8 cellular contexts compared by ENCODE assay signal in the genomic region with DNA sequence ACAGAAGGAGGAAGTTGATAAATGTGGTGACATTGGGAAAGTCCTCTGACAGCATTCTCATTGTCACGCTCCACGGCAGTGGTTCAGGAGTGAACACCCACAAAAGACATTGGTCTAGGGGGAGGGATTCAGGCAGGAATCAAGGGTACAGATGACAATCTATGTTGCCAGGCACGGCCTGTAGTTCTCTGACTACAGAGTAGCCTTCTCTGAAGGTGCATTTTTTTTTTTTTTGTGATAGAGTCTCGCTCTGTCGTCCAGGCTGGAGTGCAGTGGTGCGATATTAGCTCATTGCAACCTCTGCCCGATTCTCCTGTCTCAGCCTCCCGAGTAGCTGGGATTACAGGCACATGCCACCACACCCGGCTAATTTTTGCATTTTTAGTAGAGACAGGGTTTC. TPM values are rescaled to one million over a fixed set of nuclear protein-coding genes. Genes with fewer than 3 reads are reported as not detected.
DNase-seq lines count a peak whose midpoint lies in the region; ATAC-seq lines count a peak whose summit lies in the region.

No MANE protein-coding gene starts in this region.

- ATAC-seq in GM19395 (IDR thresholded peaks at IDR 0.05; ENCODE audit: unreplicated experiment) (peak; percentile 73), HG03354 (IDR thresholded peaks at IDR 0.05; ENCODE audit: poor library complexity, severe bottlenecking, unreplicated experiment) (peak; percentile 59), HG03097 (IDR thresholded peaks at IDR 0.05; ENCODE audit: low FRiP score, unreplicated experiment) (no peak)
- ATAC-seq in naive thymus-derived CD4-positive, alpha-beta T cell, result peak; percentile 94

- no peak overlapping the region for H3K4me3 ChIP-seq in CD8-positive, alpha-beta memory T cell (ENCODE audit: low read length)
- no peak overlapping the region for H3K4me3 ChIP-seq in naive thymus-derived CD4-positive, alpha-beta T cell (ENCODE audit: low read length)
- H3K4me3 ChIP-seq in GM23248, result no peak overlapping the region

- peak overlapping the region; percentile 21 for H3K27ac ChIP-seq in CD8-positive, alpha-beta memory T cell (ENCODE audit: low read depth, low read length)
- H3K27ac ChIP-seq in naive thymus-derived CD4-positive, alpha-beta T cell (ENCODE audit: low read depth, low read length), result no peak overlapping the region
- no peak overlapping the region for H3K27ac ChIP-seq in GM23248

- H3K4me1 Mint-ChIP-seq in CD8-positive, alpha-beta memory T cell, result peaks cover 3 to 11% (median 7%) of the 10 kb centered on the region in 3 donors
- peaks cover 16% of the 10 kb centered on the region for H3K4me1 Mint-ChIP-seq in activated CD4-positive, alpha-beta memory T cell treated with anti-CD3 and anti-CD28 coated beads for 36 hours (ENCODE audit: low read depth)
- peaks cover 0 to 40% (median 3%) of the 10 kb centered on the region in 7 donors for H3K4me1 Mint-ChIP-seq in naive thymus-derived CD4-positive, alpha-beta T cell

- peaks cover 0 to 2% of the 10 kb centered on the region in 2 donors for H3K27me3 Mint-ChIP-seq in CD8-positive, alpha-beta memory T cell
- peaks cover under 1% of the 10 kb centered on the region for H3K27me3 Mint-ChIP-seq in activated CD4-positive, alpha-beta memory T cell treated with anti-CD3 and anti-CD28 coated beads for 36 hours
- no peaks in the 10 kb centered on the region for H3K27me3 Mint-ChIP-seq in naive thymus-derived CD4-positive, alpha-beta T cell

- in situ Hi-C loops in GM23248 (cut with MboI), result no loop called here

- H3K9me3 Mint-ChIP-seq in CD8-positive, alpha-beta memory T cell, result peaks cover 0 to 2% (median 0%) of the 10 kb centered on the region in 5 donors
- no peaks in the 10 kb centered on the region for H3K9me3 Mint-ChIP-seq in activated CD4-positive, alpha-beta memory T cell treated with anti-CD3 and anti-CD28 coated beads for 36 hours
- H3K9me3 Mint-ChIP-seq in naive thymus-derived CD4-positive, alpha-beta T cell, result peaks cover 0 to 3% (median 0%) of the 10 kb centered on the region in 11 donors

- peak overlapping the region in 3 of 8 donors; percentile 17 to 47 (median 29) for H3K27ac Mint-ChIP-seq in CD8-positive, alpha-beta memory T cell
- peak overlapping the region; percentile 78 for H3K27ac Mint-ChIP-seq in activated CD4-positive, alpha-beta memory T cell treated with anti-CD3 and anti-CD28 coated beads for 36 hours
- peak overlapping the region in 2 of 9 donors; percentile 10 to 96 for H3K27ac Mint-ChIP-seq in naive thymus-derived CD4-positive, alpha-beta T cell

- H3K36me3 ChIP-seq in CD8-positive, alpha-beta memory T cell (ENCODE audit: insufficient read depth, low read length), result no peaks in the 10 kb centered on the region
- no peaks in the 10 kb centered on the region for H3K36me3 ChIP-seq in naive thymus-derived CD4-positive, alpha-beta T cell (ENCODE audit: control insufficient read depth in 2 of 3, insufficient read depth in 3 of 3, low read length in 3 of 3)
- H3K36me3 ChIP-seq in GM23248 (ENCODE audit: low read depth), result no peaks in the 10 kb centered on the region

- H4K20me1 ChIP-seq in GM23248 (ENCODE audit: insufficient read depth), result no peaks in the 10 kb centered on the region

- no peak overlapping the region for H3K4me2 ChIP-seq in GM23248 (ENCODE audit: unreplicated experiment)

- no peaks in the 10 kb centered on the region for H3K9me3 ChIP-seq in CD8-positive, alpha-beta memory T cell (ENCODE audit: low read length)
- H3K9me3 ChIP-seq in naive thymus-derived CD4-positive, alpha-beta T cell (ENCODE audit: control insufficient read depth in 2 of 3, low read length in 3 of 3), result no peaks in the 10 kb centered on the region
- no peaks in the 10 kb centered on the region for H3K9me3 ChIP-seq in GM23248 (ENCODE audit: low read depth)

- no peaks in the 10 kb centered on the region for H3K27me3 ChIP-seq in CD8-positive, alpha-beta memory T cell (ENCODE audit: insufficient read depth, low read length, poor library complexity, severe bottlenecking)
- H3K27me3 ChIP-seq in naive thymus-derived CD4-positive, alpha-beta T cell (ENCODE audit: control insufficient read depth in 2 of 2, insufficient read depth in 2 of 2, low read length in 2 of 2), result no peaks in the 10 kb centered on the region
- no peaks in the 10 kb centered on the region for H3K27me3 ChIP-seq in GM23248 (replicated peaks; ENCODE audit: insufficient read depth)

- H3K9me2 ChIP-seq in GM23248 (ENCODE audit: insufficient read depth), result no peaks in the 10 kb centered on the region

- POLR2A ChIA-PET in CD8-positive, alpha-beta memory T cell (lab: Charles Lee), result no interaction called here
- POLR2A ChIA-PET in activated CD4-positive, alpha-beta memory T cell treated with anti-CD3 and anti-CD28 coated beads for 36 hours (lab: Charles Lee), result no interaction called here
- POLR2A ChIA-PET in naive thymus-derived CD4-positive, alpha-beta T cell (lab: Charles Lee), result no interaction called here

- peak overlapping the region in 3 of 7 donors; percentile 52 to 73 (median 64) for H3K4me3 Mint-ChIP-seq in CD8-positive, alpha-beta memory T cell
- no peak overlapping the region for H3K4me3 Mint-ChIP-seq in activated CD4-positive, alpha-beta memory T cell treated with anti-CD3 and anti-CD28 coated beads for 36 hours
- H3K4me3 Mint-ChIP-seq in naive thymus-derived CD4-positive, alpha-beta T cell, result peak overlapping the region in 2 of 10 donors; percentile 21 to 81

- H3K4me1 ChIP-seq in CD8-positive, alpha-beta memory T cell (ENCODE audit: insufficient read depth, low read length), result no peaks in the 10 kb centered on the region
- H3K4me1 ChIP-seq in naive thymus-derived CD4-positive, alpha-beta T cell (ENCODE audit: control insufficient read depth in 2 of 2, insufficient read depth in 2 of 2, low read length in 2 of 2), result no peaks in the 10 kb centered on the region
- no peaks in the 10 kb centered on the region for H3K4me1 ChIP-seq in GM23248 (ENCODE audit: insufficient read depth)

- DNase-seq in CD8-positive, alpha-beta memory T cell, result peak in 3 of 5 donors; percentile 15 to 29 (median 22)
- peak; percentile 77 for DNase-seq in activated CD4-positive, alpha-beta memory T cell treated with anti-CD3 and anti-CD28 coated beads for 36 hours
- peak in 4 of 9 donors; percentile 24 to 58 (median 41) for DNase-seq in naive thymus-derived CD4-positive, alpha-beta T cell
- DNase-seq in GM23248, result no peak
- no peak for DNase-seq in HK-2 (ENCODE audit: unreplicated experiment)

- CTCF ChIA-PET in CD8-positive, alpha-beta memory T cell (lab: Charles Lee), result no interaction called here
- CTCF ChIA-PET in activated CD4-positive, alpha-beta memory T cell treated with anti-CD3 and anti-CD28 coated beads for 36 hours (lab: Charles Lee), result no interaction called here
- CTCF ChIA-PET in naive thymus-derived CD4-positive, alpha-beta T cell (lab: Charles Lee), result no interaction called here

- no peak overlapping the region for H2AFZ ChIP-seq in GM23248

- H3F3A ChIP-seq in GM23248 (ENCODE audit: insufficient read depth), result no peaks in the 10 kb centered on the region

- no peaks in the 10 kb centered on the region for H3K79me2 ChIP-seq in GM23248 (ENCODE audit: insufficient read depth)

- H3K9ac ChIP-seq in GM23248, result no peak overlapping the region

- intact Hi-C loops in activated CD4-positive, alpha-beta memory T cell treated with anti-CD3 and anti-CD28 coated beads for 36 hours (cut with micrococcal nuclease), result loop anchor here (1.0 kb wide), 1 partner anchor 12 kb away; a partner anchor contains a TSS
- intact Hi-C loops in naive thymus-derived CD4-positive, alpha-beta T cell (cut with micrococcal nuclease), result loop anchor here in 1 of 2 donors (1.0 kb wide), 1 partner anchor 12 kb away; a partner anchor contains a TSS

- no peaks in the 10 kb centered on the region for H3K36me3 Mint-ChIP-seq in CD8-positive, alpha-beta memory T cell
- no peaks in the 10 kb centered on the region for H3K36me3 Mint-ChIP-seq in activated CD4-positive, alpha-beta memory T cell treated with anti-CD3 and anti-CD28 coated beads for 36 hours
- H3K36me3 Mint-ChIP-seq in naive thymus-derived CD4-positive, alpha-beta T cell, result peaks cover 0 to 8% (median 0%) of the 10 kb centered on the region in 5 donors

- WGBS in GM23248 (ENCODE audit: low coverage in 1 of 2, low lambda C conversion rate in 2 of 2, missing lambda C conversion rate in 2 of 2), 2 experiments, result 91 to 92% methylated on average over 9 of the region's 9 CpGs

RNA-seq across cellular contexts. Expression of a gene that starts 7.4 kb away (rescaled TPM):
- 100 to 1,000 TPM; 177 to 185 TPM for total RNA-seq in CD8-positive, alpha-beta memory T cell
- 161 TPM for polyA plus RNA-seq in CD8-positive, alpha-beta memory T cell
- 100 to 1,000 TPM; 159 to 170 TPM for total RNA-seq in activated CD4-positive, alpha-beta memory T cell treated with anti-CD3 and anti-CD28 coated beads for 36 hours
- 100 to 1,000 TPM; 113 to 185 (median 140) TPM for total RNA-seq in naive thymus-derived CD4-positive, alpha-beta T cell
- 100 to 1,000 TPM; 106 to 120 TPM for polyA plus RNA-seq in naive thymus-derived CD4-positive, alpha-beta T cell
- 120 and 139 TPM in 2 replicates for total RNA-seq in GM23248 (2014; rRNA removed; shearing (Covaris generic))
- 92.2 and 105 TPM in 2 replicates for polyA plus RNA-seq in GM23248 (2016; fragmentation: Nextera tagmentation; extraction: Ambion mirVana)

RNA-seq across cellular contexts. Expression of a gene that starts 12.4 kb away (rescaled TPM):
- total RNA-seq in CD8-positive, alpha-beta memory T cell, result 100 to 1,000 TPM; 379 to 397 TPM
- polyA plus RNA-seq in CD8-positive, alpha-beta memory T cell, result 11.0 TPM
- 100 to 1,000 TPM; 518 to 525 TPM for total RNA-seq in activated CD4-positive, alpha-beta memory T cell treated with anti-CD3 and anti-CD28 coated beads for 36 hours
- 100 to 1,000 TPM in 1 of 5 experiments, 10 to 100 TPM in 4; 14.5 to 186 (median 25.1) TPM for total RNA-seq in naive thymus-derived CD4-positive, alpha-beta T cell
- polyA plus RNA-seq in naive thymus-derived CD4-positive, alpha-beta T cell, result 1 to 10 TPM; 6.8 to 8.1 TPM
- 211 and 215 TPM in 2 replicates for total RNA-seq in GM23248 (2014; rRNA removed; shearing (Covaris generic))
- 139 and 144 TPM in 2 replicates for polyA plus RNA-seq in GM23248 (2016; fragmentation: Nextera tagmentation; extraction: Ambion mirVana)

RNA-seq across cellular contexts. Expression of a gene that starts 38.3 kb away (rescaled TPM):
- 100 to 1,000 TPM; 131 to 133 TPM for total RNA-seq in CD8-positive, alpha-beta memory T cell
- 74.1 TPM for polyA plus RNA-seq in CD8-positive, alpha-beta memory T cell
- total RNA-seq in activated CD4-positive, alpha-beta memory T cell treated with anti-CD3 and anti-CD28 coated beads for 36 hours, result 10 to 100 TPM; 97.2 to 99.8 TPM
- 10 to 100 TPM in 4 of 5 experiments, 1 to 10 TPM in 1; 6.9 to 54.8 (median 13.7) TPM for total RNA-seq in naive thymus-derived CD4-positive, alpha-beta T cell
- polyA plus RNA-seq in naive thymus-derived CD4-positive, alpha-beta T cell, result 10 to 100 TPM; 70.0 to 87.3 TPM
- total RNA-seq in GM23248 (2014; rRNA removed; shearing (Covaris generic)), result 46.2 and 63.7 TPM in 2 replicates
- polyA plus RNA-seq in GM23248 (2016; fragmentation: Nextera tagmentation; extraction: Ambion mirVana), result 104 and 109 TPM in 2 replicates

Comparison
In these comparisons a context has a peak if more than half of its experiments do, and no peak if none do; other contexts are left out.
1. DNase-seq: peak in CD8-positive, alpha-beta memory T cell (3 of 5) and activated CD4-positive, alpha-beta memory T cell treated with anti-CD3 and anti-CD28 coated beads for 36 hours (single experiment); none in GM23248 (single experiment) and HK-2 (single experiment).